Comparison of ENCODE assay signal across 21 cellular contexts in genomic region chr3:482479-482878, GRCh38.
"Had no signal": no experiment of that assay in that cellular context is flagged by ENCODE, and none has a peak within 500 bp of the region (broad histone marks: within the 10 kb centered on the region; RNA-seq: fewer than 3 reads in every experiment).

No MANE protein-coding gene starts in this region.

- H3K4me3 ChIP-seq: heart right ventricle, left lung, lung, psoas muscle, spleen, tibial nerve, upper lobe of right lung, vagina had no signal

- ATAC-seq: foreskin keratinocyte; heart right ventricle; left lung; naive thymus-derived CD4-positive, alpha-beta T cell; psoas muscle; sciatic nerve; stimulated activated memory B cell treated with anti-CD40 and anti-IgM and Interleukin-4, amounts not matched to agents 10 μg/mL and 1 μg/mL and 100 μg/mL, for 72 hours; upper lobe of right lung had no signal

- H3K27me3 Mint-ChIP-seq: dendritic cell treated with granulocyte-macrophage colony-stimulating factor and Interleukin-4, amounts not matched to agents 40 ng/mL and 50 ng/mL, for 4 days; naive thymus-derived CD4-positive, alpha-beta T cell; stimulated activated memory B cell treated with anti-CD40 and anti-IgM and Interleukin-4, amounts not matched to agents 10 μg/mL and 1 μg/mL and 100 μg/mL, for 72 hours; stimulated activated naive CD8-positive, alpha-beta T cell treated with anti-CD3 and anti-CD28 coated beads, Interleukin-15, Interleukin-2, amounts not matched to agents 100 ng/mL and 50 ng/mL, for 24 hours had no signal

- H3K9me3 ChIP-seq: neutrophil, upper lobe of right lung, vagina had no signal

- H3K9me3 Mint-ChIP-seq: stimulated activated naive CD8-positive, alpha-beta T cell treated with anti-CD3 and anti-CD28 coated beads, Interleukin-15, Interleukin-2, amounts not matched to agents 100 ng/mL and 50 ng/mL, for 24 hours had no signal

- H3K4me3 Mint-ChIP-seq: dendritic cell treated with granulocyte-macrophage colony-stimulating factor and Interleukin-4, amounts not matched to agents 40 ng/mL and 50 ng/mL, for 4 days; naive thymus-derived CD4-positive, alpha-beta T cell; stimulated activated memory B cell treated with anti-CD40 and anti-IgM and Interleukin-4, amounts not matched to agents 10 μg/mL and 1 μg/mL and 100 μg/mL, for 72 hours; stimulated activated naive CD8-positive, alpha-beta T cell treated with anti-CD3 and anti-CD28 coated beads, Interleukin-15, Interleukin-2, amounts not matched to agents 100 ng/mL and 50 ng/mL, for 24 hours had no signal

- H3K4me1 Mint-ChIP-seq: naive thymus-derived CD4-positive, alpha-beta T cell; stimulated activated memory B cell treated with anti-CD40 and anti-IgM and Interleukin-4, amounts not matched to agents 10 μg/mL and 1 μg/mL and 100 μg/mL, for 72 hours had no signal

- H3K36me3 ChIP-seq: heart right ventricle, left lung, neutrophil, spleen, tibial nerve, upper lobe of right lung, vagina had no signal

- H3K36me3 Mint-ChIP-seq: stimulated activated memory B cell treated with anti-CD40 and anti-IgM and Interleukin-4, amounts not matched to agents 10 μg/mL and 1 μg/mL and 100 μg/mL, for 72 hours had no signal

- H3K27ac Mint-ChIP-seq: dendritic cell treated with granulocyte-macrophage colony-stimulating factor and Interleukin-4, amounts not matched to agents 40 ng/mL and 50 ng/mL, for 4 days; naive thymus-derived CD4-positive, alpha-beta T cell; stimulated activated memory B cell treated with anti-CD40 and anti-IgM and Interleukin-4, amounts not matched to agents 10 μg/mL and 1 μg/mL and 100 μg/mL, for 72 hours; stimulated activated naive CD8-positive, alpha-beta T cell treated with anti-CD3 and anti-CD28 coated beads, Interleukin-15, Interleukin-2, amounts not matched to agents 100 ng/mL and 50 ng/mL, for 24 hours had no signal

- H3K27me3 ChIP-seq: foreskin keratinocyte, left lung, spleen, tibial nerve, upper lobe of right lung, vagina had no signal

- H3K27ac ChIP-seq: foreskin keratinocyte, heart right ventricle, left lung, neutrophil, psoas muscle, spleen, tibial nerve, upper lobe of right lung, vagina had no signal

- H3K4me1 ChIP-seq: foreskin keratinocyte, heart right ventricle, left lung, psoas muscle, upper lobe of right lung, vagina had no signal

- DNase-seq: foreskin keratinocyte; hypothalamus; mesenchymal stem cell; naive thymus-derived CD4-positive, alpha-beta T cell; psoas muscle; retina; spleen; stimulated activated CD4-positive, alpha-beta T cell treated with anti-CD3 and anti-CD28 coated beads, Interleukin-15, amount 100 ng/mL, for 24 hours; stimulated activated CD4-positive, alpha-beta T cell treated with anti-CD3 and anti-CD28 coated beads, Interleukin-1b, Interleukin-23, amount 100 ng/mL, for 48 hours; stimulated activated CD4-positive, alpha-beta T cell treated with anti-CD3 and anti-CD28 coated beads, Interleukin-4, amount 100 ng/mL, for 24 hours; upper lobe of right lung had no signal
